32 cellular contexts compared by ENCODE assay signal in the genomic region with DNA sequence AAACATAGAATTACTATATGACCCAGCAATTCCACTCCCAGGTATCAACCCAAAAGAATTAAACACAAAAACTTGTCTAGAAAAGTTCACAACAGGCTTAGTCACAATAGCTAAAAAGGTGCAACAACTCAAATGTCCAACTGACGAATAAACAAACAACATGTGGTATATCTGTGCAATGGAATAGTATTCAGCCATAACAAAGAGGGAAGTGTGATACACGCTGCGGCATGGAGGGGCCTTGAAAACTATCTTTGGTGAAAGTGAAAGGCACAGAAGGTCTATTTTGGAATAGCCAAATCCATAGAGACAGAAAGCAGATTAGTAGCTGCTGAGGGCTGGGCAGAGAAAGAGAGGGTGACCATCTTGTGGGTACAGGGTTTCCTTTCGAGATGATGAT.
"Had no signal": no experiment of that assay in that cellular context is flagged by ENCODE, and none has a peak within 500 bp of the region (broad histone marks: within the 10 kb centered on the region; RNA-seq: fewer than 3 reads in every experiment).

No MANE protein-coding gene starts in this region.

- H3K27me3 Mint-ChIP-seq: stimulated activated memory B cell treated with anti-CD40 and anti-IgM and Interleukin-4, amounts not matched to agents 10 μg/mL and 1 μg/mL and 100 μg/mL, for 72 hours had no signal

- DNase-seq: naive thymus-derived CD4-positive, alpha-beta T cell; natural killer cell; nucleus accumbens; ovary; posterior cingulate gyrus; psoas muscle; right cardiac atrium; right lobe of liver; spleen; stimulated activated CD4-positive, alpha-beta T cell treated with anti-CD3 and anti-CD28 coated beads, Interleukin-12 subunit alpha, Interleukin-12 subunit beta, amount 100 ng/mL, for 4 hours; stimulated activated CD4-positive, alpha-beta T cell treated with anti-CD3 and anti-CD28 coated beads, Interleukin-1b, Interleukin-23, amount 100 ng/mL, for 48 hours; stimulated activated CD4-positive, alpha-beta T cell treated with anti-CD3 and anti-CD28 coated beads, Interleukin-4, amount 100 ng/mL, for 1 hour; stimulated activated CD4-positive, alpha-beta T cell treated with anti-CD3 and anti-CD28 coated beads, Interleukin-4, amount 100 ng/mL, for 4 hours; stimulated activated CD8-positive, alpha-beta memory T cell treated with anti-CD3 and anti-CD28 coated beads, Interleukin-4, amount 100 ng/mL, for 48 hours; stimulated activated naive CD4-positive, alpha-beta T cell; stimulated activated naive CD8-positive, alpha-beta T cell treated with anti-CD3 and anti-CD28 coated beads, Interleukin-15, amount 100 ng/mL, for 72 hours; stimulated activated naive CD8-positive, alpha-beta T cell treated with anti-CD3 and anti-CD28 coated beads, Interleukin-15, Interleukin-2, amounts not matched to agents 100 U/mL and 50 U/mL, for 24 hours; substantia nigra; testis; tibial artery; transverse colon; upper lobe of right lung; uterus had no signal

- H3K36me3 Mint-ChIP-seq: natural killer cell; stimulated activated memory B cell treated with anti-CD40 and anti-IgM and Interleukin-4, amounts not matched to agents 10 μg/mL and 1 μg/mL and 100 μg/mL, for 72 hours; type B pancreatic cell had no signal

- H3K9me3 Mint-ChIP-seq: natural killer cell; stimulated activated naive CD8-positive, alpha-beta T cell treated with anti-CD3 and anti-CD28 coated beads, Interleukin-15, amount 100 ng/mL, for 72 hours had no signal

- H3K9ac ChIP-seq: parathyroid adenoma had no signal

- H3K36me3 ChIP-seq: neutrophil, ovary, right lobe of liver, spleen, suprapubic skin, tibial artery, transverse colon, upper lobe of right lung, uterus had no signal

- H3K4me3 ChIP-seq: ovary, psoas muscle, right lobe of liver, skin epidermis, smooth muscle cell, spleen, suprapubic skin, testis, tibial artery, transverse colon, upper lobe of right lung, uterus had no signal

- H3K27ac ChIP-seq: neutrophil, ovary, parathyroid adenoma, psoas muscle, right lobe of liver, skin epidermis, spleen, suprapubic skin, testis, tibial artery, transverse colon, upper lobe of right lung, uterus had no signal

- H3K4me3 Mint-ChIP-seq: naive thymus-derived CD4-positive, alpha-beta T cell; natural killer cell; nephron; stimulated activated memory B cell treated with anti-CD40 and anti-IgM and Interleukin-4, amounts not matched to agents 10 μg/mL and 1 μg/mL and 100 μg/mL, for 72 hours; stimulated activated naive CD8-positive, alpha-beta T cell treated with anti-CD3 and anti-CD28 coated beads, Interleukin-15, amount 100 ng/mL, for 72 hours had no signal

- H3K27me3 ChIP-seq: ovary, right lobe of liver, suprapubic skin, testis, transverse colon, upper lobe of right lung, uterus had no signal

- ATAC-seq: naive thymus-derived CD4-positive, alpha-beta T cell; natural killer cell; psoas muscle; right cardiac atrium; right lobe of liver; stimulated activated memory B cell treated with anti-CD40 and anti-IgM and Interleukin-4, amounts not matched to agents 10 μg/mL and 1 μg/mL and 100 μg/mL, for 72 hours; stimulated activated naive CD8-positive, alpha-beta T cell treated with anti-CD3 and anti-CD28 coated beads, Interleukin-15, amount 100 ng/mL, for 72 hours; stimulated activated naive CD8-positive, alpha-beta T cell treated with anti-CD3 and anti-CD28 coated beads, Interleukin-15, Interleukin-2, amounts not matched to agents 100 U/mL and 50 U/mL, for 24 hours; upper lobe of right lung had no signal

- H3K4me1 ChIP-seq: parathyroid adenoma, psoas muscle, right lobe of liver, testis, tibial artery, upper lobe of right lung, uterus had no signal

- H3K4me2 ChIP-seq: smooth muscle cell had no signal

- H3K4me1 Mint-ChIP-seq: naive thymus-derived CD4-positive, alpha-beta T cell; natural killer cell; stimulated activated memory B cell treated with anti-CD40 and anti-IgM and Interleukin-4, amounts not matched to agents 10 μg/mL and 1 μg/mL and 100 μg/mL, for 72 hours; stimulated activated naive CD8-positive, alpha-beta T cell treated with anti-CD3 and anti-CD28 coated beads, Interleukin-15, amount 100 ng/mL, for 72 hours had no signal

- H3K27ac Mint-ChIP-seq: natural killer cell; nephron; progenitor cell of endocrine pancreas; stimulated activated memory B cell treated with anti-CD40 and anti-IgM and Interleukin-4, amounts not matched to agents 10 μg/mL and 1 μg/mL and 100 μg/mL, for 72 hours; stimulated activated naive CD8-positive, alpha-beta T cell treated with anti-CD3 and anti-CD28 coated beads, Interleukin-15, amount 100 ng/mL, for 72 hours had no signal

- H3K9me3 ChIP-seq: neutrophil, ovary, psoas muscle, right lobe of liver, spleen, suprapubic skin, testis, tibial artery, transverse colon, upper lobe of right lung, uterus had no signal

- H2AFZ ChIP-seq: parathyroid adenoma had no signal
